22 cellular contexts compared by ENCODE assay signal in genomic region chr2:70966681-70967080, GRCh38. TPM values are rescaled to one million over a fixed set of nuclear protein-coding genes. Genes with fewer than 3 reads are reported as not detected.
"Had no signal": no experiment of that assay in that cellular context is flagged by ENCODE, and none has a peak within 500 bp of the region (broad histone marks: within the 10 kb centered on the region; RNA-seq: fewer than 3 reads in every experiment).

No MANE protein-coding gene starts in this region.

- ATAC-seq: activated CD4-positive, alpha-beta T cell treated with anti-CD3 and anti-CD28 coated beads for 36 hours; body of pancreas; left lung; natural killer cell treated with Interleukin-12 subunit alpha and Interleukin-12 subunit beta and Interleukin-15 and Interleukin-18, amount 100 ng/mL, for 72 hours; pancreas; psoas muscle; right cardiac atrium had no signal

- DNase-seq: activated B cell treated with CpG ODN at 0.5 μM for 24 hours; activated CD4-positive, alpha-beta memory T cell treated with anti-CD3 and anti-CD28 coated beads, Interleukin-2, amount 10 ng/mL, durations not matched to agents 7 days and 5 days; activated CD4-positive, alpha-beta T cell treated with anti-CD3 and anti-CD28 coated beads for 36 hours; activated gamma-delta T cell; activated naive CD4-positive, alpha-beta T cell treated with anti-CD3 and anti-CD28 coated beads, Interleukin-2, amount 50 U/mL, for 16 hours; anterior cingulate cortex; body of pancreas; effector CD8-positive, alpha-beta T cell; foreskin melanocyte; left lung; psoas muscle; right cardiac atrium; stimulated activated CD4-positive, alpha-beta T cell treated with anti-CD3 and anti-CD28 coated beads, Interleukin-12 subunit alpha, Interleukin-12 subunit beta, amount 100 ng/mL, for 4 hours; stimulated activated CD4-positive, alpha-beta T cell treated with anti-CD3 and anti-CD28 coated beads, Interleukin-4, amount 100 ng/mL, for 4 hours; substantia nigra; T-helper 1 cell; T1000 had no signal

RNA-seq across cellular contexts. Expression of gene ANKRD53, which starts 11.7 kb away (rescaled TPM):
- total RNA-seq: activated CD4-positive, alpha-beta memory T cell treated with anti-CD3 and anti-CD28 coated beads, Interleukin-2, amount 10 ng/mL, durations not matched to agents 7 days and 5 days had no signal

RNA-seq across cellular contexts. Expression of gene ATP6V1B1, which starts 31.0 kb away (rescaled TPM):
- total RNA-seq: activated B cell treated with CpG ODN at 0.5 μM for 24 hours; activated CD4-positive, alpha-beta memory T cell treated with anti-CD3 and anti-CD28 coated beads, Interleukin-2, amount 10 ng/mL, durations not matched to agents 7 days and 5 days; activated CD4-positive, alpha-beta T cell treated with anti-CD3 and anti-CD28 coated beads for 36 hours; kidney epithelial cell; lung microvascular endothelial cell; mesothelial cell of epicardium had no signal
